13 cellular contexts compared by ENCODE assay signal in genomic region chr10:22902147-22902546, GRCh38. TPM values are rescaled to one million over a fixed set of nuclear protein-coding genes. Genes with fewer than 3 reads are reported as not detected.
"Had no signal": no experiment of that assay in that cellular context is flagged by ENCODE, and none has a peak within 500 bp of the region (broad histone marks: within the 10 kb centered on the region; RNA-seq: fewer than 3 reads in every experiment).

No MANE protein-coding gene starts in this region.

RNA-seq across cellular contexts. Expression of gene ARMC3, which starts 25.7 kb away (rescaled TPM):
- total RNA-seq: activated B cell treated with CpG ODN at 0.5 μM for 24 hours; activated CD4-positive, alpha-beta memory T cell treated with anti-CD3 and anti-CD28 coated beads for 36 hours; activated CD4-positive, alpha-beta memory T cell treated with anti-CD3 and anti-CD28 coated beads, Interleukin-2, amount 10 ng/mL, durations not matched to agents 7 days and 5 days; activated CD4-positive, alpha-beta T cell treated with anti-CD3 and anti-CD28 coated beads for 36 hours; activated CD4-positive, alpha-beta T cell treated with anti-CD3 and anti-CD28 coated beads, Interleukin-2, amount 10 ng/mL, durations not matched to agents 24 days and 14 days; activated CD4-positive, alpha-beta T cell treated with anti-CD3 and anti-CD28 coated beads, Interleukin-2, amount 10 ng/mL, durations not matched to agents 7 days and 5 days; activated CD8-positive, alpha-beta memory T cell treated with anti-CD3 and anti-CD28 coated beads for 36 hours; activated CD8-positive, alpha-beta memory T cell treated with anti-CD3 and anti-CD28 coated beads, Interleukin-2, amount 10 ng/mL, durations not matched to agents 7 days and 5 days; activated CD8-positive, alpha-beta T cell treated with anti-CD3 and anti-CD28 coated beads for 36 hours; activated CD8-positive, alpha-beta T cell treated with anti-CD3 and anti-CD28 coated beads, Interleukin-2, amount 10 ng/mL, durations not matched to agents 7 days and 5 days; T-cell; T-helper 1 cell treated with Interleukin-12 subunit alpha and Interleukin-12 subunit beta and Interleukin-4 antibody, amounts not matched to agents 30 ng/mL and 1 ng/mL, for 36 hours; T-helper 2 cell treated with Interferon-gamma antibody and Interleukin-4, amounts not matched to agents 100 ng/mL and 5 ng/mL, for 36 hours had no signal
